22 cellular contexts compared by ENCODE assay signal in the genomic region with DNA sequence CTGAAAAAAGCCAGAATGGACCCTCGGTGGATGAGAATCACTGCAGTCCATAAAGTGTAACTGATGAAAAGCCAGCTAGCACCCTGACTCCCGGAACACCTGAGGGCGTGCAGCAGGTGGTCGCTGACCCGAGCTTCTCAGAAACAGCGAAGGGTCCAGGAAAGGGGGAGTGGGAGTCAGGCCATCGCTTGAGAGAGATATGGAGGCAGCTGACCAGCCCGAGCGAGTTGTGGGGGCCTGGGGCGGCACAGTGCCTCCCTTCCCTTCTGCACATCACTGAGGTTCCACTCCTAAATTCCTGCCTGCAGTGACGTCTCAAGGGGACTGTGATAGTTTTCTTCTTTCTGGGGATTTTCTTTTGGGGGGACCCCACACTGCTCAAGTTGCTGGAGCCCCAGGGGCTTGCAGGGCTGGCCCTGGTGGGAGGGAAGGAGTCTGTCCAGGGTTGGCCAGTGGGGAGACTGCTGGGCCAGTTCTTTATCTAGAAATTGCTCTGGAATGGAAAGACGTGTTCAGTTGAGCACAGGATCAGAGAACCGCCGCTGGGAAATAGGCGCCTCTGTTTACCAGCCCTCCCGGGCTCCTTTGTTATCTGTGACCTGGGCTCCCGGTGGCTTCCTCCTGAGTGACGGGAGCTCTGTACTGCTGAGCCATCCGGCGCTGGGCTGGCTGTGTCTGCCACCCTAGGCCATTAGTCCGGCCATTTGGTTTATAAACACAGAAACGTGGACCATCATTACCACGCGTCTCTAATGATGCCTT.
"Had no signal": no experiment of that assay in that cellular context is flagged by ENCODE, and none has a peak within 500 bp of the region (broad histone marks: within the 10 kb centered on the region; RNA-seq: fewer than 3 reads in every experiment).

No MANE protein-coding gene starts in this region.

- H3K4me3 ChIP-seq: coronary artery, gastrocnemius medialis, thyroid gland had no signal

- H3K9me3 Mint-ChIP-seq: activated B cell treated with CpG ODN at 0.5 μM for 24 hours; activated naive CD4-positive, alpha-beta T cell treated with anti-CD3 and anti-CD28 coated beads, Interleukin-2, amount 10 ng/mL, durations not matched to agents 7 days and 5 days; activated naive CD8-positive, alpha-beta T cell treated with anti-CD3 and anti-CD28 coated beads, Interleukin-2, amount 50 U/mL, for 24 hours; activated T-cell treated with anti-CD3 and anti-CD28 coated beads, Interleukin-2, amount 50 U/mL, for 24 hours; central memory CD8-positive, alpha-beta T cell; natural killer cell; T-helper 2 cell treated with Interferon-gamma antibody and Interleukin-4, amounts not matched to agents 5 μg/mL and 100 μg/mL, for 36 hours had no signal

- H3K4me1 ChIP-seq: gastrocnemius medialis, parathyroid adenoma, thyroid gland had no signal

- H3K27ac Mint-ChIP-seq: activated B cell treated with CpG ODN at 0.5 μM for 24 hours; activated CD8-positive, alpha-beta T cell treated with anti-CD3 and anti-CD28 coated beads, Interleukin-2, amount 10 ng/mL, durations not matched to agents 7 days and 5 days; activated naive CD4-positive, alpha-beta T cell treated with anti-CD3 and anti-CD28 coated beads, Interleukin-2, amount 10 ng/mL, durations not matched to agents 7 days and 5 days; activated naive CD8-positive, alpha-beta T cell treated with anti-CD3 and anti-CD28 coated beads, Interleukin-2, amount 50 U/mL, for 24 hours; activated T-cell treated with anti-CD3 and anti-CD28 coated beads, Interleukin-2, amount 50 U/mL, for 24 hours; natural killer cell; T-helper 2 cell treated with Interferon-gamma antibody and Interleukin-4, amounts not matched to agents 5 μg/mL and 100 μg/mL, for 36 hours had no signal

- DNase-seq: activated B cell treated with CpG ODN at 0.5 μM for 24 hours; activated CD4-positive, alpha-beta T cell treated with anti-CD3 and anti-CD28 coated beads for 48 hours; activated CD8-positive, alpha-beta T cell treated with anti-CD3 and anti-CD28 coated beads, Interleukin-2, amount 10 ng/mL, durations not matched to agents 7 days and 5 days; activated naive CD4-positive, alpha-beta T cell treated with anti-CD3 and anti-CD28 coated beads, Interleukin-2, amount 10 ng/mL, durations not matched to agents 7 days and 5 days; activated naive CD8-positive, alpha-beta T cell treated with anti-CD3 and anti-CD28 coated beads, Interleukin-2, amount 50 U/mL, for 24 hours; activated T-cell treated with anti-CD3 and anti-CD28 coated beads, Interleukin-2, amount 50 U/mL, for 24 hours; gastrocnemius medialis; head of caudate nucleus; kidney glomerular epithelial cell; left ventricle myocardium superior; natural killer cell; stimulated activated naive CD4-positive, alpha-beta T cell; thyroid gland had no signal

- H3K4me1 Mint-ChIP-seq: activated B cell treated with CpG ODN at 0.5 μM for 24 hours; activated naive CD4-positive, alpha-beta T cell treated with anti-CD3 and anti-CD28 coated beads, Interleukin-2, amount 10 ng/mL, durations not matched to agents 7 days and 5 days; activated naive CD8-positive, alpha-beta T cell treated with anti-CD3 and anti-CD28 coated beads, Interleukin-2, amount 50 U/mL, for 24 hours; central memory CD8-positive, alpha-beta T cell; natural killer cell had no signal

- H3K9me3 ChIP-seq: gastrocnemius medialis, thyroid gland had no signal

- FAIRE-seq: endometrium, TTC549, urothelium cell line had no signal

- H3K27me3 Mint-ChIP-seq: activated B cell treated with CpG ODN at 0.5 μM for 24 hours; activated naive CD8-positive, alpha-beta T cell treated with anti-CD3 and anti-CD28 coated beads, Interleukin-2, amount 50 U/mL, for 24 hours; activated T-cell treated with anti-CD3 and anti-CD28 coated beads, Interleukin-2, amount 50 U/mL, for 24 hours; central memory CD8-positive, alpha-beta T cell had no signal

- H3K36me3 Mint-ChIP-seq: activated naive CD4-positive, alpha-beta T cell treated with anti-CD3 and anti-CD28 coated beads, Interleukin-2, amount 10 ng/mL, durations not matched to agents 7 days and 5 days; natural killer cell had no signal

- ATAC-seq: activated CD8-positive, alpha-beta T cell treated with anti-CD3 and anti-CD28 coated beads, Interleukin-2, amount 10 ng/mL, durations not matched to agents 7 days and 5 days; activated naive CD8-positive, alpha-beta T cell treated with anti-CD3 and anti-CD28 coated beads, Interleukin-2, amount 50 U/mL, for 24 hours; esophagus mucosa; gastrocnemius medialis; left ventricle myocardium superior; natural killer cell; sciatic nerve had no signal

- H3K4me3 Mint-ChIP-seq: activated B cell treated with CpG ODN at 0.5 μM for 24 hours; activated CD8-positive, alpha-beta T cell treated with anti-CD3 and anti-CD28 coated beads, Interleukin-2, amount 10 ng/mL, durations not matched to agents 7 days and 5 days; activated naive CD4-positive, alpha-beta T cell treated with anti-CD3 and anti-CD28 coated beads, Interleukin-2, amount 10 ng/mL, durations not matched to agents 7 days and 5 days; activated naive CD8-positive, alpha-beta T cell treated with anti-CD3 and anti-CD28 coated beads, Interleukin-2, amount 50 U/mL, for 24 hours; activated T-cell treated with anti-CD3 and anti-CD28 coated beads, Interleukin-2, amount 50 U/mL, for 24 hours; central memory CD8-positive, alpha-beta T cell; natural killer cell; T-helper 2 cell treated with Interferon-gamma antibody and Interleukin-4, amounts not matched to agents 5 μg/mL and 100 μg/mL, for 36 hours had no signal
